8 cellular contexts compared by ENCODE assay signal in the genomic region with DNA sequence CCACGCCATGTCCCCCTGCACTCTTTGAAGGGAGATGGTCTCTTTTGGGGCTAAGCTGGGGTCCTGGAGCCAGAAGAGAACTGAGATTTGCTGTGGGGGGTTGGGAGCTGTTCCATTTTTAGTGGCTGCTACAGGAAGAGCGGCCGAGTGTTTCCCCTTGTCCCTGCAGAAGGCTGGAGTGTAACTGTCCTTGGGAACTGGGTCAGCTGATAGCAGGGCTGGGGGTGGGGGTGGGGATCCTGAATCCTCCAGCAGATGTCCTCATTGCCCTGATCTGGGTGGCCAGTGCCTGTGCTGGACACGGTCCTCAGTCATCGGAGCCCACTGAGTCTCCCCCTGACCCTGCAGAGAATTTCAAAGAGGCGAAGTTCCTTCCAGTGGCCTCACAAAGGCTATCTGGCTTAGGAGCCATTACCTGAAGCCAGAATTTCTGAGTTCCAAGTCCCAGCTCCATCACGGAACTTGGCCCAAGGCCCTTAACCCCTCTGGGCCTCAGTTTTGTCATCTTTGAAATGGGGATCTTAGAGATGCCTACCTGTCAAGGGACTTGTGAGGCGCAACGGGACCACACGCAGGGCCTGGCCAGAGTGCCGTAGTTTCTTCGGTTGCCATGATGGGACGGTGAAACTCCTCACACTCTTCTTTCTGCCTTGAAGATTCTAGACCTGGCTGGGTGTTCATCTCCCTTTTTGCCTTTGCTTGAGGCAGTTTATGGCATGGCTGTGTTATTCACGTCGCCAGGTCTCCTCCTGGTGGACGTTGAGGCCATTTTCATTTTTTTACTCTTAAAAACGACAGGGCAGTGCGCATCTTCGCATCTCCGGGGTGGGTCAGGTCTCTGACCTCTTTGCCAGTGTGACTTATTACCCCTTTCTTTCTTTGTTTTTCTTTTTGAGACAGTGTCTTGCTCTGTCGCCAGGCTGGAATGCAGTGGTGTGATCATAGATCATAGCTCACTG. TPM values are rescaled to one million over a fixed set of nuclear protein-coding genes. Genes with fewer than 3 reads are reported as not detected.
DNase-seq lines count a peak whose midpoint lies in the region; ATAC-seq and TF ChIP-seq lines count a peak whose summit lies in the region.

No MANE protein-coding gene starts in this region.

- H3K27ac ChIP-seq in SK-N-SH (ENCODE audit: low read depth in 2 of 2, low read length in 1 of 2) (peak overlapping the region; percentile 38 to 56; a peak in 2 of 4 replicates), suprapubic skin (no peak overlapping the region)

- H3K27me3 ChIP-seq in SK-N-SH (ENCODE audit: insufficient read depth), result no peaks in the 10 kb centered on the region
- H3K27me3 ChIP-seq in suprapubic skin, result no peaks in the 10 kb centered on the region

- peaks cover 48% of the 10 kb centered on the region; the same call in 1 of the 2 replicates for H3K79me2 ChIP-seq in SK-N-SH (ENCODE audit: insufficient read depth)

- H3K4me3 ChIP-seq in SK-N-SH (ENCODE audit: low read depth in 2 of 2, low read length in 1 of 2), result no peak overlapping the region
- H3K4me3 ChIP-seq in fibroblast of pulmonary artery (replicated peaks; ENCODE audit: low read depth, low read length), result no peak overlapping the region
- no peak overlapping the region for H3K4me3 ChIP-seq in suprapubic skin

- CTCF ChIA-PET in SK-N-SH (lab: Yijun Ruan, JAX), result interaction anchor here (0.6 to 7.9 kb wide), 18 partner anchors 14 to 189 kb away, joined by 3 to 74 read pairs (median 4); partner anchors contain the start of genes DNM2 and QTRT1

- TF ChIP-seq POLR2A in suprapubic skin (IDR thresholded peaks at IDR 0.05), result no peak

- H3K4me3 Mint-ChIP-seq in nephron progenitor cell, result no peak overlapping the region

- TF ChIP-seq CTCF in SK-N-SH (IDR thresholded peaks at IDR 0.05), result peak; percentile 37
- no peak for TF ChIP-seq CTCF in fibroblast of pulmonary artery (IDR thresholded peaks at IDR 0.05; ENCODE audit: low read length, missing control alignments)
- no peak for TF ChIP-seq CTCF in nephron progenitor cell (IDR thresholded peaks at IDR 0.05)
- peak in 1 of 2 donors; percentile 13 for TF ChIP-seq CTCF in suprapubic skin (IDR thresholded peaks at IDR 0.05)

- H3F3A ChIP-seq in SK-N-SH (replicated peaks; ENCODE audit: insufficient read depth), result no peaks in the 10 kb centered on the region

- peaks cover 28% of the 10 kb centered on the region for H3K36me3 Mint-ChIP-seq in nephron progenitor cell (ENCODE audit: low read depth)

- no peaks in the 10 kb centered on the region for H3K27me3 Mint-ChIP-seq in nephron progenitor cell (ENCODE audit: low read depth, poor library complexity)

- H3K4me1 ChIP-seq in SK-N-SH (ENCODE audit: control insufficient read depth in 1 of 2, insufficient read depth in 2 of 2, low read depth in 1 of 2, low read length in 1 of 2) (peaks cover 17 to 30% of the 10 kb centered on the region in 2 experiments), suprapubic skin (peaks cover 41% of the 10 kb centered on the region)

- 73% methylated on average over 18 of the region's 21 CpGs for WGBS in SK-N-SH (ENCODE audit: low lambda C conversion rate)
- 74% methylated on average over 19 of the region's 21 CpGs for WGBS in suprapubic skin

- no peak for TF ChIP-seq EP300 in SK-N-SH (IDR thresholded peaks at IDR 0.05; ENCODE audit: borderline replicate concordance in 1 of 2, low read depth in 1 of 2, low read length in 1 of 2)
- TF ChIP-seq EP300 in suprapubic skin (IDR thresholded peaks at IDR 0.05), result no peak

- no peak overlapping the region for H3K4me2 ChIP-seq in SK-N-SH

- peak overlapping the region; percentile 89 for H3K27ac Mint-ChIP-seq in nephron progenitor cell

- H3K4me1 Mint-ChIP-seq in nephron progenitor cell, result peaks cover 30% of the 10 kb centered on the region

- H3K9me3 ChIP-seq in SK-N-SH (no peaks in the 10 kb centered on the region), suprapubic skin (no peaks in the 10 kb centered on the region)

- H2AFZ ChIP-seq in SK-N-SH (ENCODE audit: low read depth), result no peak overlapping the region

- H3K9ac ChIP-seq in SK-N-SH, result no peak overlapping the region

- peak; percentile 76 for TF ChIP-seq RAD21 in SK-N-SH (IDR thresholded peaks at IDR 0.05; ENCODE audit: low read length)

- H4K20me1 ChIP-seq in SK-N-SH (ENCODE audit: insufficient read depth), result peaks cover 35% of the 10 kb centered on the region

- DNase-seq in EH (ENCODE audit: low read depth), result peak; percentile 50
- peak; percentile 80 for DNase-seq in SK-N-SH
- DNase-seq in fibroblast of pulmonary artery (ENCODE audit: low read depth), result peak; percentile 31
- peak; percentile 20 for DNase-seq in nephron progenitor cell
- no peak for DNase-seq in NCI-H2171 treated with DMSO at 0.1 percent for 48 hours (lab: John Stamatoyannopoulos, UW)
- DNase-seq in HK-2 (ENCODE audit: unreplicated experiment), result no peak
- no peak for DNase-seq in suprapubic skin (ENCODE audit: low spot score in 2 of 2)

- H3K9me3 Mint-ChIP-seq in nephron progenitor cell, result peaks cover 6% of the 10 kb centered on the region

- no peak for ATAC-seq in GM18511 (IDR thresholded peaks at IDR 0.05; ENCODE audit: unreplicated experiment)

- POLR2A ChIA-PET in SK-N-SH (lab: Yijun Ruan, JAX), result interaction anchor here (1.8 kb wide), 1 partner anchor 66 kb away, joined by 7 read pairs; the partner anchor contains the start of gene TMED1

- no peaks in the 10 kb centered on the region for H3K9me2 ChIP-seq in SK-N-SH

- H3K36me3 ChIP-seq in SK-N-SH (replicated peaks in 1 of 2; ENCODE audit: control insufficient read depth in 1 of 2, insufficient read depth in 2 of 2, low read length in 1 of 2) (peaks cover 9 to 17% of the 10 kb centered on the region in 2 experiments), suprapubic skin (peaks cover 32% of the 10 kb centered on the region)

TF ChIP-seq in SK-N-SH, 30 proteins besides CTCF, POLR2A, EP300 and RAD21 (continues in another document):
- TF ChIP-seq, protein P1, sequence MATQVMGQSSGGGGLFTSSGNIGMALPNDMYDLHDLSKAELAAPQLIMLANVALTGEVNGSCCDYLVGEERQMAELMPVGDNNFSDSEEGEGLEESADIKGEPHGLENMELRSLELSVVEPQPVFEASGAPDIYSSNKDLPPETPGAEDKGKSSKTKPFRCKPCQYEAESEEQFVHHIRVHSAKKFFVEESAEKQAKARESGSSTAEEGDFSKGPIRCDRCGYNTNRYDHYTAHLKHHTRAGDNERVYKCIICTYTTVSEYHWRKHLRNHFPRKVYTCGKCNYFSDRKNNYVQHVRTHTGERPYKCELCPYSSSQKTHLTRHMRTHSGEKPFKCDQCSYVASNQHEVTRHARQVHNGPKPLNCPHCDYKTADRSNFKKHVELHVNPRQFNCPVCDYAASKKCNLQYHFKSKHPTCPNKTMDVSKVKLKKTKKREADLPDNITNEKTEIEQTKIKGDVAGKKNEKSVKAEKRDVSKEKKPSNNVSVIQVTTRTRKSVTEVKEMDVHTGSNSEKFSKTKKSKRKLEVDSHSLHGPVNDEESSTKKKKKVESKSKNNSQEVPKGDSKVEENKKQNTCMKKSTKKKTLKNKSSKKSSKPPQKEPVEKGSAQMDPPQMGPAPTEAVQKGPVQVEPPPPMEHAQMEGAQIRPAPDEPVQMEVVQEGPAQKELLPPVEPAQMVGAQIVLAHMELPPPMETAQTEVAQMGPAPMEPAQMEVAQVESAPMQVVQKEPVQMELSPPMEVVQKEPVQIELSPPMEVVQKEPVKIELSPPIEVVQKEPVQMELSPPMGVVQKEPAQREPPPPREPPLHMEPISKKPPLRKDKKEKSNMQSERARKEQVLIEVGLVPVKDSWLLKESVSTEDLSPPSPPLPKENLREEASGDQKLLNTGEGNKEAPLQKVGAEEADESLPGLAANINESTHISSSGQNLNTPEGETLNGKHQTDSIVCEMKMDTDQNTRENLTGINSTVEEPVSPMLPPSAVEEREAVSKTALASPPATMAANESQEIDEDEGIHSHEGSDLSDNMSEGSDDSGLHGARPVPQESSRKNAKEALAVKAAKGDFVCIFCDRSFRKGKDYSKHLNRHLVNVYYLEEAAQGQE (IDR thresholded peaks at IDR 0.05; ENCODE audit: low read depth, low read length), result no peak
- TF ChIP-seq RCOR1 (IDR thresholded peaks at IDR 0.05; ENCODE audit: low read length) (no peak), RFX5 (IDR thresholded peaks at IDR 0.05; ENCODE audit: low read length) (no peak), NFIC (IDR thresholded peaks at IDR 0.05; ENCODE audit: borderline replicate concordance) (no peak), CHD2 (IDR thresholded peaks at IDR 0.05; ENCODE audit: low read length, partially characterized antibody) (peak; percentile 58), TAF1 (IDR thresholded peaks at IDR 0.05; ENCODE audit: borderline replicate concordance, low read depth, low read length) (no peak), PBX3 (IDR thresholded peaks at IDR 0.05) (no peak), RXRA (IDR thresholded peaks at IDR 0.05; ENCODE audit: borderline replicate concordance, low read depth) (no peak), SIN3A (IDR thresholded peaks at IDR 0.05; ENCODE audit: borderline replicate concordance, low read depth, low read length) (no peak), IRF3 (IDR thresholded peaks at IDR 0.05; ENCODE audit: low read depth, low read length) (no peak)
- TF ChIP-seq, protein P2, sequence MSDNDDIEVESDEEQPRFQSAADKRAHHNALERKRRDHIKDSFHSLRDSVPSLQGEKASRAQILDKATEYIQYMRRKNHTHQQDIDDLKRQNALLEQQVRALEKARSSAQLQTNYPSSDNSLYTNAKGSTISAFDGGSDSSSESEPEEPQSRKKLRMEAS (IDR thresholded peaks at IDR 0.05; ENCODE audit: low read depth), result no peak

RNA-seq across cellular contexts. Expression of gene DNM2, which starts 51.9 kb away (rescaled TPM):
- 52.5 and 53.6 TPM in 2 replicates for polyA plus RNA-seq in SK-N-SH (2012; rRNA removed)
- polyA plus RNA-seq in SK-N-SH (2012; cell fraction: cytosol; rRNA removed), result 20.5 and 31.8 TPM in 2 replicates
- polyA plus RNA-seq in SK-N-SH (2012; cell fraction: nucleus; rRNA removed), result 159 and 212 TPM in 2 replicates
- total RNA-seq in suprapubic skin, result 100 to 1,000 TPM; 135 to 322 (median 173) TPM

Comparison
In these comparisons a context has a peak if more than half of its experiments do, and no peak if none do; other contexts are left out.
1. DNase-seq: peak in EH (single experiment), SK-N-SH (single experiment), fibroblast of pulmonary artery (single experiment) and nephron progenitor cell (single experiment); none in NCI-H2171 treated with DMSO at 0.1 percent for 48 hours (single experiment), HK-2 (single experiment) and suprapubic skin (0 of 2).